In the genomic region with DNA sequence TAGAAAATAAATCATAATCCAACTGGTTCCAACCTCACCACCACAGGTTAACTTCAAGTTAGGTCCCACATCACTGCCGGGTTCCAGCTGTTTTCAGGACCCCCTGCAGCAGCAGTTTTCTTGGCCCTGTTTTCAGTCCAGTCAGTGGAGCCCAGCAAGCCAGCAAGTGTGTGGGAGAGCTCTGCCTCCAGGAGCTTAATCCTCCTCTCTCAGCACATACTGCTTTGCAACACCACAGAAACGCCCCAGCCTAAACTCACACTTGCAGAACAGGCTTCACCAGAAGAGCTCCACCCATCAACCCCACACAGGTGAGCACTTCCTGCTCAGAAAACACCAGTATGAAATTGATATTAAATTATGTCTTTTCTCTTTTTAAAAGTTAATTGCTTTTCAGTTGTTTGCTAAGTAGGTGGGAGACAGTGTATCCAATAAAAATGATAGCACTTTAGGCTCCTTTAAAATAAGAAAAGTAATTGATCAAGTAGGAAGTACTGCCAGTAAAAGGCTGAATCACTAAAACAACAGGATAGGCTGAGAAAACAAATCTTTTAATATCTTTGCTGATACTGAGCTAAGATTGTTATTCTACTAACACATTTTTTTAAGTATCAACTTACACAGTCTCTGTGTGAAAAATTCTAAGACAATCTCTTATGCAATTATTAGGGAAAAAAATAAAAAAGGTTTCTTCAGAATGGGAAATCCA, we compare ENCODE assay signal across 10 cellular contexts.
A peak's percentile ranks its signal among the peaks of the same experiment; 100 is the strongest.
DNase-seq lines count a peak whose midpoint lies in the region; ATAC-seq and TF ChIP-seq lines count a peak whose summit lies in the region.
"Had no signal": no experiment of that assay in that cellular context is flagged by ENCODE, and none has a peak within 500 bp of the region (broad histone marks: within the 10 kb centered on the region; RNA-seq: fewer than 3 reads in every experiment).

No MANE protein-coding gene starts in this region.

- intact Hi-C loops in CD4-positive, alpha-beta T cell (cut with DNase I, micrococcal nuclease), result no loop called here

- H3K27me3 ChIP-seq in CD4-positive, alpha-beta T cell (ENCODE audit: control insufficient read depth, insufficient read depth, low read length), result no peaks in the 10 kb centered on the region
- H3K27me3 ChIP-seq: vagina had no signal

- H3K27ac ChIP-seq in CD4-positive, alpha-beta T cell (ENCODE audit: low read depth, low read length), result no peak overlapping the region
- H3K27ac ChIP-seq: vagina had no signal

- H3K27ac Mint-ChIP-seq in CD4-positive, alpha-beta T cell, result peak overlapping the region; percentile 34
- peak overlapping the region; percentile 92 for H3K27ac Mint-ChIP-seq in mesothelial cell of epicardium

- CTCF ChIA-PET in CD4-positive, alpha-beta T cell (lab: Charles Lee), result no interaction called here

- peak in 3 of 10 experiments; percentile 2 to 11 (median 4) for DNase-seq in CD4-positive, alpha-beta T cell
- DNase-seq in NAMALWA (ENCODE audit: low spot score) (peak; percentile 16), brain pericyte (ENCODE audit: low read depth, low spot score) (peak; percentile 44), mesothelial cell of epicardium (ENCODE audit: low spot score in 2 of 2, unreplicated experiment in 2 of 2) (peak in 1 of 2 experiments; percentile 47), GM20000 (ENCODE audit: low spot score) (no peak), NCI-H2107 (lab: John Stamatoyannopoulos, UW) (no peak)
- DNase-seq: NCI-H1694 treated with DMSO at 0.1 percent for 48 hours had no signal

- POLR2A ChIA-PET in CD4-positive, alpha-beta T cell (lab: Charles Lee), result interaction anchor here (1.0 kb wide), 1 partner anchor 1046 kb away, joined by 3 read pairs; a partner anchor contains a TSS

- H3K27me3 Mint-ChIP-seq in CD4-positive, alpha-beta T cell, result no peaks in the 10 kb centered on the region
- no peaks in the 10 kb centered on the region for H3K27me3 Mint-ChIP-seq in mesothelial cell of epicardium (ENCODE audit: low read depth)

- no peaks in the 10 kb centered on the region for H3K36me3 Mint-ChIP-seq in CD4-positive, alpha-beta T cell (ENCODE audit: low read depth)
- peaks cover 5% of the 10 kb centered on the region for H3K36me3 Mint-ChIP-seq in mesothelial cell of epicardium

- TF ChIP-seq CTCF in CD4-positive, alpha-beta T cell (IDR thresholded peaks at IDR 0.05), result no peak
- TF ChIP-seq CTCF in mesothelial cell of epicardium (IDR thresholded peaks at IDR 0.05; ENCODE audit: unreplicated experiment) (no peak), GM20000 (IDR thresholded peaks at IDR 0.05; ENCODE audit: extremely low read depth, missing control alignments) (no peak)

- peaks cover 44% of the 10 kb centered on the region for H3K4me1 Mint-ChIP-seq in CD4-positive, alpha-beta T cell (ENCODE audit: low read depth)
- peaks cover 19% of the 10 kb centered on the region for H3K4me1 Mint-ChIP-seq in mesothelial cell of epicardium

- H3K9me3 ChIP-seq in CD4-positive, alpha-beta T cell (ENCODE audit: control insufficient read depth, low read length), result no peaks in the 10 kb centered on the region
- H3K9me3 ChIP-seq: vagina had no signal

- ATAC-seq in CD4-positive, alpha-beta T cell (ENCODE audit: poor library complexity), result peak; percentile 87
- ATAC-seq in GM19351 (IDR thresholded peaks at IDR 0.05; ENCODE audit: unreplicated experiment) (no peak), GM18861 (IDR thresholded peaks at IDR 0.05; ENCODE audit: unreplicated experiment) (no peak)

- no peaks in the 10 kb centered on the region for H3K9me3 Mint-ChIP-seq in CD4-positive, alpha-beta T cell
- H3K9me3 Mint-ChIP-seq in mesothelial cell of epicardium, result no peaks in the 10 kb centered on the region

- peak overlapping the region; percentile 72 for H3K4me3 Mint-ChIP-seq in CD4-positive, alpha-beta T cell
- H3K4me3 Mint-ChIP-seq in mesothelial cell of epicardium, result peak overlapping the region; percentile 36

Comparison
In these comparisons a context has a peak if more than half of its experiments do, and no peak if none do; other contexts are left out.
1. DNase-seq: peak in NAMALWA (single experiment) and brain pericyte (single experiment); none in GM20000 (single experiment) and NCI-H2107 (single experiment).